ENCODE assay signal across 32 cellular contexts in the genomic region with DNA sequence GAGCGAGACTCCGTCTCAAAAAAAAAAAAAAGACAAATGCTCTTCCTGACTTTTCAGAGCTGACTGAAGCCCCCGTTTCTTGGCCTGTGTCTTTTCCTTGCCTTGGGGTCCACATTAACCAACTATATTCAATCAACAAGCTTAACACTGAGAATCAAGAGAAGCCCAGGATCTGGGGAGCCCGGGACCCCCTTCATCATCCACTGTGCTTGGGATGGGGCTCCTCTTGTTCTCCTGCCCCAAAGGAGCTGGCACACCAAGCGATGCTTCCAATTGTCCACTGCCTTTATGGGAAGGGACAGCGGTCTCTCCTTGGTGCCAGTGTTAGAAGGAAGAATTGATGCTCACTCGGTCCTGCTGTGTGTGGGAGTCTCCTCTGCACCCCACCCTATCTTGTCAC.
"Had no signal": no experiment of that assay in that cellular context is flagged by ENCODE, and none has a peak within 500 bp of the region (broad histone marks: within the 10 kb centered on the region; RNA-seq: fewer than 3 reads in every experiment).

No MANE protein-coding gene starts in this region.

- H3K4me3 ChIP-seq: adrenal gland, ascending aorta, breast epithelium, cardiac muscle cell, esophagus squamous epithelium had no signal

- H3K4me3 Mint-ChIP-seq: activated CD4-positive, alpha-beta memory T cell treated with anti-CD3 and anti-CD28 coated beads, Interleukin-2, amount 10 ng/mL, durations not matched to agents 7 days and 5 days; activated CD4-positive, alpha-beta T cell treated with anti-CD3 and anti-CD28 coated beads for 36 hours; activated CD4-positive, alpha-beta T cell treated with anti-CD3 and anti-CD28 coated beads, Interleukin-2, amount 10 ng/mL, durations not matched to agents 24 days and 14 days; activated naive CD4-positive, alpha-beta T cell treated with anti-CD3 and anti-CD28 coated beads for 36 hours; activated naive CD4-positive, alpha-beta T cell treated with anti-CD3 and anti-CD28 coated beads, Interleukin-2, amount 50 U/mL, for 24 hours; activated naive CD8-positive, alpha-beta T cell treated with anti-CD3 and anti-CD28 coated beads for 36 hours; activated naive CD8-positive, alpha-beta T cell treated with anti-CD3 and anti-CD28 coated beads, Interleukin-2, amount 50 U/mL, for 24 hours; activated T-helper 1 cell treated with anti-CD3 and anti-CD28 coated beads, Interleukin-12 subunit alpha, Interleukin-12 subunit beta, Interleukin-2, Interleukin-4 antibody, amounts not matched to agents 30 ng/mL and 10 ng/mL and 1 ng/mL, durations not matched to agents 14 hours and 24 hours and 36 hours; brain; effector memory CD8-positive, alpha-beta T cell had no signal

- H3K27ac ChIP-seq: adrenal gland, ascending aorta, breast epithelium, cardiac muscle cell, epithelial cell of prostate, esophagus squamous epithelium had no signal

- H3K4me1 ChIP-seq: adrenal gland, ascending aorta, breast epithelium, esophagus squamous epithelium had no signal

- H3K36me3 Mint-ChIP-seq: activated naive CD4-positive, alpha-beta T cell treated with anti-CD3 and anti-CD28 coated beads, Interleukin-2, amount 50 U/mL, for 24 hours; activated naive CD8-positive, alpha-beta T cell treated with anti-CD3 and anti-CD28 coated beads for 36 hours; brain had no signal

- ATAC-seq: activated CD4-positive, alpha-beta T cell treated with anti-CD3 and anti-CD28 coated beads for 36 hours; activated naive CD8-positive, alpha-beta T cell treated with anti-CD3 and anti-CD28 coated beads, Interleukin-2, amount 50 U/mL, for 24 hours; effector memory CD8-positive, alpha-beta T cell had no signal

- H3K9me3 ChIP-seq: adrenal gland, ascending aorta, breast epithelium, esophagus squamous epithelium had no signal

- H3K27me3 ChIP-seq: adrenal gland, ascending aorta, breast epithelium, cardiac muscle cell had no signal

- H3K9me3 Mint-ChIP-seq: activated CD4-positive, alpha-beta memory T cell treated with anti-CD3 and anti-CD28 coated beads, Interleukin-2, amount 10 ng/mL, durations not matched to agents 7 days and 5 days; activated CD4-positive, alpha-beta T cell treated with anti-CD3 and anti-CD28 coated beads, Interleukin-2, amount 10 ng/mL, durations not matched to agents 24 days and 14 days; activated naive CD4-positive, alpha-beta T cell treated with anti-CD3 and anti-CD28 coated beads for 36 hours; activated naive CD4-positive, alpha-beta T cell treated with anti-CD3 and anti-CD28 coated beads, Interleukin-2, amount 50 U/mL, for 24 hours; activated naive CD8-positive, alpha-beta T cell treated with anti-CD3 and anti-CD28 coated beads for 36 hours; activated naive CD8-positive, alpha-beta T cell treated with anti-CD3 and anti-CD28 coated beads, Interleukin-2, amount 50 U/mL, for 24 hours; activated T-helper 1 cell treated with anti-CD3 and anti-CD28 coated beads, Interleukin-12 subunit alpha, Interleukin-12 subunit beta, Interleukin-2, Interleukin-4 antibody, amounts not matched to agents 30 ng/mL and 10 ng/mL and 1 ng/mL, durations not matched to agents 14 hours and 24 hours and 36 hours; activated T-helper 2 cell treated with anti-CD3 and anti-CD28 coated beads, Interferon-gamma antibody, Interleukin-2, Interleukin-4, amounts not matched to agents 10 μg/mL and 5 μg/mL and 100 μg/mL, durations not matched to agents 14 hours and 24 hours and 36 hours; effector memory CD8-positive, alpha-beta T cell had no signal

- DNase-seq: activated CD4-positive, alpha-beta memory T cell treated with anti-CD3 and anti-CD28 coated beads, Interleukin-2, amount 10 ng/mL, durations not matched to agents 7 days and 5 days; activated CD4-positive, alpha-beta T cell treated with anti-CD3 and anti-CD28 coated beads for 36 hours; activated CD4-positive, alpha-beta T cell treated with anti-CD3 and anti-CD28 coated beads, Interleukin-2, amount 10 ng/mL, durations not matched to agents 24 days and 14 days; activated CD4-positive, CD25-positive, alpha-beta regulatory T cell; activated CD4-positive, CD25-positive, alpha-beta regulatory T cell treated with anti-CD3 and anti-CD28 coated beads, Interleukin-2, amount 50 U/mL, for 72 hours; activated CD8-positive, alpha-beta memory T cell treated with anti-CD3 and anti-CD28 coated beads, Interleukin-2, amount 50 U/mL, for 4 hours; activated effector memory CD4-positive, alpha-beta T cell treated with anti-CD3 and anti-CD28 coated beads, Interleukin-2, amount 50 U/mL, for 16 hours; activated naive CD4-positive, alpha-beta T cell treated with anti-CD3 and anti-CD28 coated beads for 36 hours; activated naive CD8-positive, alpha-beta T cell treated with anti-CD3 and anti-CD28 coated beads for 36 hours; activated naive CD8-positive, alpha-beta T cell treated with anti-CD3 and anti-CD28 coated beads, Interleukin-2, amount 50 U/mL, for 24 hours; activated T-cell treated with anti-CD3 and anti-CD28 coated beads, Interleukin-2, amount 50 U/mL, for 1 hour; activated T-cell treated with anti-CD3 and anti-CD28 coated beads, Interleukin-2, amount 50 U/mL, for 48 hours; adrenal gland; amygdala; central memory CD4-positive, alpha-beta T cell; cerebellar nuclear complex; cortex of kidney; dermis blood vessel endothelial cell; effector CD4-positive, alpha-beta T cell; effector memory CD8-positive, alpha-beta T cell; esophagus squamous epithelium; foreskin melanocyte; head of caudate nucleus; T-helper 2 cell had no signal

- H3K27ac Mint-ChIP-seq: activated CD4-positive, alpha-beta memory T cell treated with anti-CD3 and anti-CD28 coated beads, Interleukin-2, amount 10 ng/mL, durations not matched to agents 7 days and 5 days; activated CD4-positive, alpha-beta T cell treated with anti-CD3 and anti-CD28 coated beads for 36 hours; activated CD4-positive, alpha-beta T cell treated with anti-CD3 and anti-CD28 coated beads, Interleukin-2, amount 10 ng/mL, durations not matched to agents 24 days and 14 days; activated naive CD4-positive, alpha-beta T cell treated with anti-CD3 and anti-CD28 coated beads for 36 hours; activated naive CD4-positive, alpha-beta T cell treated with anti-CD3 and anti-CD28 coated beads, Interleukin-2, amount 50 U/mL, for 24 hours; activated naive CD8-positive, alpha-beta T cell treated with anti-CD3 and anti-CD28 coated beads for 36 hours; activated naive CD8-positive, alpha-beta T cell treated with anti-CD3 and anti-CD28 coated beads, Interleukin-2, amount 50 U/mL, for 24 hours; activated T-helper 1 cell treated with anti-CD3 and anti-CD28 coated beads, Interleukin-12 subunit alpha, Interleukin-12 subunit beta, Interleukin-2, Interleukin-4 antibody, amounts not matched to agents 30 ng/mL and 10 ng/mL and 1 ng/mL, durations not matched to agents 14 hours and 24 hours and 36 hours; activated T-helper 2 cell treated with anti-CD3 and anti-CD28 coated beads, Interferon-gamma antibody, Interleukin-2, Interleukin-4, amounts not matched to agents 10 μg/mL and 5 μg/mL and 100 μg/mL, durations not matched to agents 14 hours and 24 hours and 36 hours; brain had no signal

- H3K4me1 Mint-ChIP-seq: activated CD4-positive, alpha-beta memory T cell treated with anti-CD3 and anti-CD28 coated beads, Interleukin-2, amount 10 ng/mL, durations not matched to agents 7 days and 5 days; activated CD4-positive, alpha-beta T cell treated with anti-CD3 and anti-CD28 coated beads for 36 hours; activated naive CD4-positive, alpha-beta T cell treated with anti-CD3 and anti-CD28 coated beads, Interleukin-2, amount 50 U/mL, for 24 hours; activated naive CD8-positive, alpha-beta T cell treated with anti-CD3 and anti-CD28 coated beads for 36 hours; activated naive CD8-positive, alpha-beta T cell treated with anti-CD3 and anti-CD28 coated beads, Interleukin-2, amount 50 U/mL, for 24 hours had no signal

- H3K36me3 ChIP-seq: adrenal gland, ascending aorta, breast epithelium, cardiac muscle cell, esophagus squamous epithelium had no signal
